ENCODE assay signal across 10 cellular contexts in the genomic region with DNA sequence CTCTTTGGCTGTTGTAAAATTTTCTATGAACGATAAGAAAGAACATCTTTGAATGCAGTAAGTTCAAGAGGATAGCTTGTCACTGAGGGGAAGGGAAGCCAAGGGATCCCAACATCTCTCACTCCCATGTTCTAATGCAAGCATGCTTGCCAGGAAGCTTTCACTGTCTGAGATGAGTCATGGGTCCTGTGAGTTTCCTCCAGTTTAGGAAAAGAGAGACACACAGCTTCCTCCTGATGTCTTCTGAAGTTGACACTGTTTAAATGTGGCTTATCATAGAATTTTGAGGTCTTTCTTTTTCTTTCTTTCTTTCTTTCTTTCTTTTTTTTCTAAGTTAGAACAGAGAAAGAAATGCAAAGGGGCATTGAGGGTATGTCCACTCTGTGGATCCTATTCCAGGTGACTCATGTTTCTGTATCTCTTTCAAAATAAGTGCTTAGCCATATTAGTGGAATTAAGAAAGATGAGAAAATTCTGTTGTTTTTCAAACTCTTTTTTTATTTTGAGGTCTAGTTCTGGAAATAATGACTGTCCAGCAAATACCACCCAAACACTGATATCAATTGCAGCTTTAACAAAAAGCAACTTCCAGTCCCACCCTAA.
DNase-seq lines count a peak whose midpoint lies in the region; ATAC-seq and TF ChIP-seq lines count a peak whose summit lies in the region.
"Had no signal": no experiment of that assay in that cellular context is flagged by ENCODE, and none has a peak within 500 bp of the region (broad histone marks: within the 10 kb centered on the region; RNA-seq: fewer than 3 reads in every experiment).

No MANE protein-coding gene starts in this region.

- CTCF ChIA-PET in AG04449 (lab: Yijun Ruan, JAX): interaction anchor here (0.6 to 3.8 kb wide), 9 partner anchors 10 to 336 kb away, joined by 3 to 17 read pairs (median 4); no protein-coding TSS in a partner anchor

- no peaks in the 10 kb centered on the region for H3K36me3 ChIP-seq in lung (ENCODE audit: control insufficient read depth in 2 of 2, insufficient read depth in 2 of 2, low read length in 2 of 2)
- H3K36me3 ChIP-seq: tibial artery had no signal

- H3K4me1 ChIP-seq in lung (ENCODE audit: control insufficient read depth in 2 of 2, insufficient read depth in 2 of 2, low read length in 2 of 2): no peaks in the 10 kb centered on the region

- H3K27ac ChIP-seq in lung (ENCODE audit: low read depth in 1 of 2, low read length in 1 of 2): no peak overlapping the region

- DNase-seq in AG04449 (ENCODE audit: low read depth, low spot score) (peak; percentile 46), NB4 (ENCODE audit: low read depth) (peak; percentile 12), dermis blood vessel endothelial cell (peak; percentile 74), lung (ENCODE audit: low spot score) (peak; percentile 43), Ammon's horn (ENCODE audit: low spot score) (no peak)
- DNase-seq in activated CD8-positive, alpha-beta memory T cell treated with anti-CD3 and anti-CD28 coated beads, Interleukin-2, amount 50 U/mL, for 4 hours: no peak
- no peak for DNase-seq in stimulated activated naive CD4-positive, alpha-beta T cell (lab: John Stamatoyannopoulos, UW)
- DNase-seq in stimulated activated CD4-positive, alpha-beta T cell treated with anti-CD3 and anti-CD28 coated beads, Interleukin-2, amount 100 ng/mL, for 48 hours: no peak

- H3K4me3 ChIP-seq in AG04449 (ENCODE audit: low read depth, low read length): no peak overlapping the region
- H3K4me3 ChIP-seq in NB4 (ENCODE audit: low read depth, low read length): no peak overlapping the region
- H3K4me3 ChIP-seq in lung: no peak overlapping the region
- H3K4me3 ChIP-seq: skin epidermis, tibial artery had no signal

- ATAC-seq in lung (ENCODE audit: insufficient read depth, low FRiP score): peak; percentile 53

- POLR2A ChIA-PET in AG04449 (lab: Yijun Ruan, JAX): interaction anchor here (0.5 kb wide), 1 partner anchor 1186 kb away, joined by 3 read pairs; no protein-coding TSS in a partner anchor

- TF ChIP-seq CTCF in AG04449 (IDR thresholded peaks at IDR 0.05; ENCODE audit: insufficient read depth, low read length, missing control alignments) (no peak), NB4 (IDR thresholded peaks at IDR 0.05; ENCODE audit: low read depth, low read length) (no peak), lung (IDR thresholded peaks at IDR 0.05; ENCODE audit: control extremely low read depth, extremely low read depth) (no peak)

- WGBS in lung, 2 donors: 62 to 77% methylated on average over 1 of the region's 1 CpG

- TF ChIP-seq POLR2A in NB4 (IDR thresholded peaks at IDR 0.05; ENCODE audit: extremely low read depth, insufficient read length): no peak

- H3K27me3 ChIP-seq in lung (ENCODE audit: control insufficient read depth, insufficient read depth): no peaks in the 10 kb centered on the region
- H3K27me3 ChIP-seq: tibial artery had no signal

- no peaks in the 10 kb centered on the region for H3K9me3 ChIP-seq in lung (ENCODE audit: control insufficient read depth in 2 of 2, insufficient read depth in 1 of 2, low read length in 1 of 2)
- H3K9me3 ChIP-seq: tibial artery had no signal

Comparison
In these comparisons a context has a peak if more than half of its experiments do, and no peak if none do; other contexts are left out.
1. DNase-seq: peak in AG04449 (single experiment), NB4 (single experiment), dermis blood vessel endothelial cell (single experiment) and lung (single experiment); none in activated CD8-positive, alpha-beta memory T cell treated with anti-CD3 and anti-CD28 coated beads, Interleukin-2, amount 50 U/mL, for 4 hours (single experiment), stimulated activated naive CD4-positive, alpha-beta T cell (0 of 6), Ammon's horn (single experiment) and stimulated activated CD4-positive, alpha-beta T cell treated with anti-CD3 and anti-CD28 coated beads, Interleukin-2, amount 100 ng/mL, for 48 hours (0 of 2).